In genomic region chr14:95531473-95531872, GRCh38 we compare ENCODE assay signal across 1 cellular context.
TF ChIP-seq lines count a peak whose summit lies in the region.

No MANE protein-coding gene starts in this region.

TF ChIP-seq in GM12878, 131 proteins besides CTCF, POLR2A, EP300 and RAD21:
- TF ChIP-seq CREB1 (IDR thresholded peaks at IDR 0.05; ENCODE audit: low read depth) (0 out of 2 replicates have a peak, but pooled peaks have one; percentile 9), HDAC2 (IDR thresholded peaks at IDR 0.05) (no peak)
